ENCODE assay signal across 9 cellular contexts in the genomic region with DNA sequence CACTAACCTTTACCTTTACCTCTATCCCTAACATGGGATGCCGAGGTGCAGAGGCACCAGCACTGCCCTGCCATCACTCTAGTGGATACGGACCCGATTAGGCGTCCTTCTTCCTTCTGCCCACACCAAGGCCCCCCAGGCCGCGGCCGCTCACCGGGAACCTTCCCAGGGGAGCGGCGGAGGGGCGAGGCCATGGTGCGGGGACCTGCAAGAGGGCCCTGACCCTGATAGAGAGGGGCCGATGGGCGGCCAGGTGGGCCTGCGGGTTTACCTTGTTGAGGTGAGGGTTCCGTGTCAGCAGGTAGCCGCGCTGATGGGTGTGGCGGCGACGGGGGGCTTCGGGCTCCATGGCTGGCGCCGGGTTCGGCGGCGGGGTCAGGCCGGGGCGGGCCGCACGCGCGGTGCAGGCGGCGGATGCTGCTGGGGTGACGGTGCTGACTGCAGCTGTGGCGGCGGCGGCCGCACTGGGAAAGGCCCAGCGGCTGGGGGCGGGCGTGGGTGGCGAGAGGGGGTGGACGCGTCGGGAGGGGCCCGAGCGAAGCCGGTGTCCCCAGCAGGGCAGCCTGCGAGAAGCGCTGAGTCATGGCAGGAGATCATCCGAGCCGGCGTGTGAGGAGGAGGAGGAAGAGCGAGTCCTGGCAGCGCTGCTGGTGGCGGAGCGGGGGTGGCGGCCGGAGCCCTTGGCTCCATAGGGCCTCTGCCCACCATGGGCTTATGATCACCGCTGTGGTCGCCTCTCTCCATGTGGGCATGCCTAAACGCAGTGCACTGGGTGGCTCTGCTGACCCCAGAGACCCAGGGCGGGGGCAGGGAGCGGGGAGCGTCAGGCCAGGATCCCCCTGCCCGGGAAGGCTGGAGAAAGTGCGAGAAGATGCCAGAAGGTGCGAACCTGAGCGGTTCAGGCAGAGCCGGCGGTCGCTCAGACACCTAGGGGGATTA. TPM values are rescaled to one million over a fixed set of nuclear protein-coding genes. Genes with fewer than 3 reads are reported as not detected.
DNase-seq lines count a peak whose midpoint lies in the region; ATAC-seq and TF ChIP-seq lines count a peak whose summit lies in the region.
"Had no signal": no experiment of that assay in that cellular context is flagged by ENCODE, and none has a peak within 500 bp of the region (broad histone marks: within the 10 kb centered on the region; RNA-seq: fewer than 3 reads in every experiment).

ME1 (minus strand) TSS at position 446 of the 939 bp plus-strand sequence; CDS start at position 349, 97 bp downstream.

- H3K4me1 ChIP-seq in effector memory CD4-positive, alpha-beta T cell (ENCODE audit: control insufficient read depth, insufficient read depth, low read length, poor library complexity, severe bottlenecking): no peaks in the 10 kb centered on the region
- H3K4me1 ChIP-seq in right lobe of liver: peaks cover 0 to 16% (median 2%) of the 10 kb centered on the region in 4 donors

- no peak for TF ChIP-seq CTCF in GM10248 (IDR thresholded peaks at IDR 0.05; ENCODE audit: control extremely low read depth, extremely low read depth, low read depth, missing control alignments)
- TF ChIP-seq CTCF in WTC11 (IDR thresholded peaks at IDR 0.05): no peak
- no peak for TF ChIP-seq CTCF in right lobe of liver (IDR thresholded peaks at IDR 0.05)

- POLR2A ChIA-PET in GM10248 (lab: Yijun Ruan, JAX) (no interaction called here), WTC11 (lab: Charles Lee) (interaction anchor here (1.0 to 1.1 kb wide), 2 partner anchors 81 to 105 kb away, joined by 3 to 6 read pairs; partner anchors contain the start of gene PRSS35)

- H3K4me1 Mint-ChIP-seq in WTC11: peaks cover 23% of the 10 kb centered on the region
- H3K4me1 Mint-ChIP-seq: naive B cell had no signal

- DNase-seq in GM10248 (ENCODE audit: extremely low spot score) (peak; percentile 81), HUDEP-2 (lab: John Stamatoyannopoulos, UW; ENCODE audit: unreplicated experiment in 76 of 76) (peak in 75 of 76 experiments; percentile 43 to 94 (median 86)), WTC11 (ENCODE audit: low spot score) (peak; percentile 67), right lobe of liver (peak; percentile 84 to 91 (median 90)), NCI-H446 treated with DMSO at 0.1 percent for 48 hours (lab: John Stamatoyannopoulos, UW) (no peak)
- DNase-seq in effector memory CD4-positive, alpha-beta T cell: peak; percentile 6 to 57 (median 8)
- DNase-seq in stimulated activated CD8-positive, alpha-beta memory T cell treated with anti-CD3 and anti-CD28 coated beads, Interleukin-12 subunit alpha, Interleukin-12 subunit beta, amount 100 ng/mL, for 4 hours (ENCODE audit: low read depth): peak; percentile 45
- DNase-seq: naive B cell had no signal

- peaks cover 11% of the 10 kb centered on the region for H3K27me3 Mint-ChIP-seq in WTC11 (ENCODE audit: low read depth)

- H3K9me3 Mint-ChIP-seq in WTC11: peaks cover 7% of the 10 kb centered on the region

- ATAC-seq in GM21576 (IDR thresholded peaks at IDR 0.05; ENCODE audit: unreplicated experiment) (peak; percentile 80), WTC11 (peak; percentile 73), right lobe of liver (peak; percentile 88 to 91 (median 90))

- no peaks in the 10 kb centered on the region for H3K9me3 ChIP-seq in effector memory CD4-positive, alpha-beta T cell (ENCODE audit: control insufficient read depth, low read length)
- no peaks in the 10 kb centered on the region for H3K9me3 ChIP-seq in right lobe of liver

- intact Hi-C loops in right lobe of liver (cut with DNase I): no loop called here

- CTCF ChIA-PET in GM10248 (lab: Yijun Ruan, JAX) (no interaction called here), WTC11 (lab: Charles Lee) (interaction anchor here (1.0 to 1.8 kb wide), 3 partner anchors 82 to 363 kb away, joined by 3 to 6 read pairs (median 3); partner anchors contain the start of genes DOP1A and PRSS35)

- no peak within 1 kb of the TSS for H3K27ac ChIP-seq in effector memory CD4-positive, alpha-beta T cell (ENCODE audit: insufficient read depth, low read length, poor library complexity, severe bottlenecking)
- peak within 1 kb of the TSS; percentile 49 to 73 (median 60) for H3K27ac ChIP-seq in right lobe of liver

- peaks cover 4% of the 10 kb centered on the region; the same call in 1 of the 2 replicates for H3K36me3 Mint-ChIP-seq in WTC11
- H3K36me3 Mint-ChIP-seq: naive B cell had no signal

- no peaks in the 10 kb centered on the region for H3K27me3 ChIP-seq in effector memory CD4-positive, alpha-beta T cell (replicated peaks; ENCODE audit: control insufficient read depth, insufficient read depth, low read length, poor library complexity, severe bottlenecking)
- no peaks in the 10 kb centered on the region for H3K27me3 ChIP-seq in right lobe of liver

- peak within 1 kb of the TSS; percentile 82 for H3K4me3 Mint-ChIP-seq in WTC11
- H3K4me3 Mint-ChIP-seq: naive B cell had no signal

- H3K27ac Mint-ChIP-seq in WTC11: no peak within 1 kb of the TSS
- H3K27ac Mint-ChIP-seq: naive B cell had no signal

- H3K36me3 ChIP-seq in effector memory CD4-positive, alpha-beta T cell (ENCODE audit: control insufficient read depth, insufficient read depth, low read length): no peaks in the 10 kb centered on the region
- no peaks in the 10 kb centered on the region for H3K36me3 ChIP-seq in right lobe of liver

- 13% methylated on average over 14 of the region's 74 CpGs for WGBS in right lobe of liver (ENCODE audit: insufficient coverage, low coverage, low lambda C conversion rate, missing lambda C conversion rate)

- peak; percentile 58 for TF ChIP-seq POLR2A in right lobe of liver (IDR thresholded peaks at IDR 0.05)

- no peak within 1 kb of the TSS for H3K4me3 ChIP-seq in effector memory CD4-positive, alpha-beta T cell (ENCODE audit: insufficient read depth, low read depth, low read length, poor library complexity, severe bottlenecking)
- peak within 1 kb of the TSS; percentile 72 to 76 (median 75) for H3K4me3 ChIP-seq in right lobe of liver

TF ChIP-seq in WTC11, 78 proteins besides CTCF, POLR2A, EP300 and RAD21 (continues in another document):
- no peak for TF ChIP-seq NR2C2 (CRISPR knock-in tag; IDR thresholded peaks at IDR 0.05)
- 0 out of 2 replicates have a peak, but pooled peaks have one; percentile 34 for TF ChIP-seq ATF1 (CRISPR knock-in tag; IDR thresholded peaks at IDR 0.05)
- TF ChIP-seq NFE2L1 (CRISPR knock-in tag; IDR thresholded peaks at IDR 0.05): peak; percentile 98
- 0 out of 2 replicates have a peak, but pooled peaks have one; percentile 8 for TF ChIP-seq ZNF232 (CRISPR knock-in tag; IDR thresholded peaks at IDR 0.05)
- no peak for TF ChIP-seq ZSCAN18 (CRISPR knock-in tag; IDR thresholded peaks at IDR 0.05)
- TF ChIP-seq ZNF423 (CRISPR knock-in tag; IDR thresholded peaks at IDR 0.05): peak; percentile 89
- no peak for TF ChIP-seq NR3C1 (CRISPR knock-in tag; conservative IDR thresholded peaks at IDR 0.05; ENCODE audit: low read depth)
- peak; percentile 45; the same call in 1 of the 2 replicates for TF ChIP-seq ESRRA (CRISPR knock-in tag; IDR thresholded peaks at IDR 0.05; ENCODE audit: borderline replicate concordance)
- no peak for TF ChIP-seq ZNF121 (CRISPR knock-in tag; IDR thresholded peaks at IDR 0.05)
- TF ChIP-seq TCF7 (CRISPR knock-in tag; IDR thresholded peaks at IDR 0.05; ENCODE audit: low read depth): 0 out of 2 replicates have a peak, but pooled peaks have one; percentile 15
- TF ChIP-seq FOXJ3 (CRISPR knock-in tag; IDR thresholded peaks at IDR 0.05; ENCODE audit: borderline replicate concordance): no peak
- peak; percentile 32; the same call in 1 of the 2 replicates for TF ChIP-seq RELA (CRISPR knock-in tag; IDR thresholded peaks at IDR 0.05; ENCODE audit: borderline replicate concordance)
- TF ChIP-seq, protein P1, sequence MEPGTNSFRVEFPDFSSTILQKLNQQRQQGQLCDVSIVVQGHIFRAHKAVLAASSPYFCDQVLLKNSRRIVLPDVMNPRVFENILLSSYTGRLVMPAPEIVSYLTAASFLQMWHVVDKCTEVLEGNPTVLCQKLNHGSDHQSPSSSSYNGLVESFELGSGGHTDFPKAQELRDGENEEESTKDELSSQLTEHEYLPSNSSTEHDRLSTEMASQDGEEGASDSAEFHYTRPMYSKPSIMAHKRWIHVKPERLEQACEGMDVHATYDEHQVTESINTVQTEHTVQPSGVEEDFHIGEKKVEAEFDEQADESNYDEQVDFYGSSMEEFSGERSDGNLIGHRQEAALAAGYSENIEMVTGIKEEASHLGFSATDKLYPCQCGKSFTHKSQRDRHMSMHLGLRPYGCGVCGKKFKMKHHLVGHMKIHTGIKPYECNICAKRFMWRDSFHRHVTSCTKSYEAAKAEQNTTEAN (CRISPR knock-in tag; IDR thresholded peaks at IDR 0.05): 0 out of 2 replicates have a peak, but pooled peaks have one; percentile 66
- TF ChIP-seq MYBL2 (CRISPR knock-in tag; IDR thresholded peaks at IDR 0.05): peak; percentile 80; the same call in 1 of the 2 replicates
- TF ChIP-seq, protein P2, sequence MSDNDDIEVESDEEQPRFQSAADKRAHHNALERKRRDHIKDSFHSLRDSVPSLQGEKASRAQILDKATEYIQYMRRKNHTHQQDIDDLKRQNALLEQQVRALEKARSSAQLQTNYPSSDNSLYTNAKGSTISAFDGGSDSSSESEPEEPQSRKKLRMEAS (CRISPR knock-in tag; IDR thresholded peaks at IDR 0.05): peak; percentile 55
- peak; percentile 69; the same call in 1 of the 2 replicates for TF ChIP-seq FOXP1 (CRISPR knock-in tag; IDR thresholded peaks at IDR 0.05; ENCODE audit: borderline replicate concordance)

RNA-seq across cellular contexts. Expression of gene ME1, which starts in this region (rescaled TPM):
- total RNA-seq in WTC11 (2021) (4.1 to 5.3 TPM (median 4.3 TPM) in 3 replicates), right lobe of liver (10 to 100 TPM; 10.1 to 18.2 (median 13.3) TPM)
